Comparison of ENCODE assay signal across 8 cellular contexts in the genomic region with DNA sequence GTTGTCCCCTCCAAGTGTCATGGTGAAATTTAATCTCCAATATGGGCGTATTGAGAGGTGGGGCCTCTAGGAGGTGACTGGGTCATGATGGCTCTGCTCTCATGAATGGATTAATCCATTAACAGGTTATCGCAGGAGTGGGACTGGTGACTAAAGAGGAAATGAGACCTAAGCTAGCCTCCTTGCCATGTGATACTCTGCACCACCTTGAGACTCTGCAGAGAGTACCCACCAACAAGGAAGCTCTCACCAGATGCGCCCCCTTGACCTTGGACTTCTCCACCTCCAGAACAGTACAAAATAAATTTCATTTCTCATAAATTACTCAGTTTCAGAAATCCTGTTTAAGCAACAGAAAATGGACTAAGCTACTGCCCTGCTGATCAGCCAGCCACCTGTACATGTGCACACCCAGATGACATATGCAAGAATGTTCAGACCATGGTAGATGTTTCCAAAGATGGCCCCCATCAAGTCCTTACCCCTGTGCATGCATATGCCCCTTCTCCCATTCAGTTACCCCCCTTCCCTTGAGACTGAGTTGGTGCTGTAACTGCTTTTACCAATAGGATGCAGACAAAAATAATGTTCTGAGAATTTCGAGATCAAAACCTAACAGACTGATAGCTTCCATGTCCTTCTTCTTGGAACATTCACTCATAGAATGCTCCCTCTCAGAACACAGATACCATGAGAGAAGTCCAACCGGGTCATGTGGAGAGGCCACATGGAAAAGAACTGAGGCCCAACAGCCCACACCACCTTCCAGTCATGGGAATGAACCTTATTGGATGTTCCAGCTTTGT. TPM values are rescaled to one million over a fixed set of nuclear protein-coding genes. Genes with fewer than 3 reads are reported as not detected.
DNase-seq lines count a peak whose midpoint lies in the region; ATAC-seq lines count a peak whose summit lies in the region.
"Had no signal": no experiment of that assay in that cellular context is flagged by ENCODE, and none has a peak within 500 bp of the region (broad histone marks: within the 10 kb centered on the region; RNA-seq: fewer than 3 reads in every experiment).

No MANE protein-coding gene starts in this region.

- no peaks in the 10 kb centered on the region for H3K9me3 Mint-ChIP-seq in immature natural killer cell

- H3K4me1 Mint-ChIP-seq in immature natural killer cell, result peaks cover 85 to 87% of the 10 kb centered on the region in 2 donors

- H3K4me3 Mint-ChIP-seq in immature natural killer cell, result peak overlapping the region; percentile 70 to 79 (median 74)

- H3K27ac Mint-ChIP-seq in immature natural killer cell, result peak overlapping the region; percentile 82 to 96 (median 88)

- peaks cover 0 to 3% (median 1%) of the 10 kb centered on the region in 3 donors for H3K27me3 Mint-ChIP-seq in immature natural killer cell (ENCODE audit: low read depth in 3 of 3)

- DNase-seq in immature natural killer cell (no peak), SIG-M5 (lab: John Stamatoyannopoulos, UW) (no peak), SKM-1 treated with dmso at 0.1 percent for 144 hours (lab: John Stamatoyannopoulos, UW; ENCODE audit: unreplicated experiment) (no peak)
- DNase-seq: SHP77 had no signal

- peaks cover 0 to 3% (median 0%) of the 10 kb centered on the region in 3 donors for H3K36me3 Mint-ChIP-seq in immature natural killer cell

- ATAC-seq in GM18511 (IDR thresholded peaks at IDR 0.05; ENCODE audit: unreplicated experiment) (peak; percentile 64), GM21360 (IDR thresholded peaks at IDR 0.05; ENCODE audit: unreplicated experiment) (peak; percentile 42), HG03432 (IDR thresholded peaks at IDR 0.05; ENCODE audit: unreplicated experiment) (peak; percentile 45), HG03469 (IDR thresholded peaks at IDR 0.05; ENCODE audit: unreplicated experiment) (no peak)

RNA-seq across cellular contexts. Expression of a gene that starts 28.4 kb away (rescaled TPM):
- polyA plus RNA-seq in immature natural killer cell, result 10 to 100 TPM in 1 of 3 donors, 1 to 10 TPM in 2; 5.5 to 13.8 (median 6.2) TPM

RNA-seq across cellular contexts. Expression of a gene that starts 58.5 kb away (rescaled TPM):
- polyA plus RNA-seq in immature natural killer cell, result 1 to 10 TPM; 2.2 to 3.9 (median 2.9) TPM
